Comparison of ENCODE assay signal across 23 cellular contexts in the genomic region with DNA sequence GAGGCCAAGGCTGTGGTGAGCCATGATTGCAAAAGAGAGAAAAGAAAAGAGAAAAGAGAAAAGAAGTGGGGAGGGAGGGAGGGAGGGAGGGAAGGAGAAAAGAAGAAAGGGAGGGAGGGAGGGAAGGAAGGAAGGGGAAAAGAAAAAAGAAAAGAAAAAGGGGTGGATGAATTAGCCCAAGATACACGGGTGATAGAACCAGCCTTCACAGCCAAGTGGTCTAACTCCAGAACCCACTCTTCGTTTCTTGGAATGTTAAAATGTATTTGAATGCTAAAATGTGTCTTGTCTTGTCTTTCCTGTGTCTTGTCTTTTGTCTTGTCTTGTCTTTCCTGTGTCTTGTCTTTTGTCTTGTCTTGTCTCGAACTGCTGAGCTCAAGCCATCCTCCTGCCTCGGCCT.
"Had no signal": no experiment of that assay in that cellular context is flagged by ENCODE, and none has a peak within 500 bp of the region (broad histone marks: within the 10 kb centered on the region; RNA-seq: fewer than 3 reads in every experiment).

No MANE protein-coding gene starts in this region.

- H3K36me3 ChIP-seq: ovary, transverse colon had no signal

- H3K9me3 Mint-ChIP-seq: naive thymus-derived CD4-positive, alpha-beta T cell; natural killer cell treated with Interleukin-12 subunit alpha and Interleukin-12 subunit beta and Interleukin-15 and Interleukin-18, amount 100 ng/mL, for 72 hours had no signal

- H3K4me1 ChIP-seq: right atrium auricular region, testis, thyroid gland, vagina had no signal

- ATAC-seq: mucosa of descending colon; naive thymus-derived CD4-positive, alpha-beta T cell; natural killer cell treated with Interleukin-12 subunit alpha and Interleukin-12 subunit beta and Interleukin-15 and Interleukin-18, amount 100 ng/mL, for 72 hours; sciatic nerve had no signal

- H3K27me3 ChIP-seq: ovary, right atrium auricular region, testis, thyroid gland, transverse colon, upper lobe of left lung, vagina had no signal

- H3K27me3 Mint-ChIP-seq: naive thymus-derived CD4-positive, alpha-beta T cell; progenitor cell of endocrine pancreas had no signal

- H3K27ac ChIP-seq: left ventricle myocardium inferior, ovary, right atrium auricular region, skin epidermis, stomach, testis, thyroid gland, transverse colon, upper lobe of left lung, vagina had no signal

- H3K4me3 Mint-ChIP-seq: natural killer cell treated with Interleukin-12 subunit alpha and Interleukin-12 subunit beta and Interleukin-15 and Interleukin-18, amount 100 ng/mL, for 72 hours had no signal

- H3K9me3 ChIP-seq: left ventricle myocardium inferior, mucosa of descending colon, ovary, right atrium auricular region, stomach, testis, thyroid gland, transverse colon, upper lobe of left lung, vagina had no signal

- H3K36me3 Mint-ChIP-seq: natural killer cell treated with Interleukin-12 subunit alpha and Interleukin-12 subunit beta and Interleukin-15 and Interleukin-18, amount 100 ng/mL, for 72 hours had no signal

- DNase-seq: islet precursor cell; left ventricle myocardium inferior; midbrain; mucosa of descending colon; naive thymus-derived CD4-positive, alpha-beta T cell; ovary; stimulated activated CD4-positive, alpha-beta T cell treated with anti-CD3 and anti-CD28 coated beads, Interleukin-12 subunit alpha, Interleukin-12 subunit beta, amount 100 ng/mL, for 4 hours; stimulated activated CD4-positive, alpha-beta T cell treated with anti-CD3 and anti-CD28 coated beads, Interleukin-15, amount 100 ng/mL, for 24 hours; stimulated activated CD4-positive, alpha-beta T cell treated with anti-CD3 and anti-CD28 coated beads, Interleukin-2, amount 100 ng/mL, for 24 hours; stimulated activated CD4-positive, alpha-beta T cell treated with anti-CD3 and anti-CD28 coated beads, Interleukin-4, amount 100 ng/mL, for 1 hour; stimulated activated naive CD4-positive, alpha-beta T cell; stomach; testis; thyroid gland; transverse colon; upper lobe of left lung had no signal

- H3K4me3 ChIP-seq: left ventricle myocardium inferior, lung, mucosa of descending colon, ovary, right atrium auricular region, skin epidermis, stomach, testis, thyroid gland, transverse colon, upper lobe of left lung, vagina had no signal

- H3K27ac Mint-ChIP-seq: progenitor cell of endocrine pancreas had no signal
